ENCODE assay signal across 11 cellular contexts in genomic region chr22:50396751-50397370, GRCh38. TPM values are rescaled to one million over a fixed set of nuclear protein-coding genes. Genes with fewer than 3 reads are reported as not detected.
DNase-seq lines count a peak whose midpoint lies in the region; ATAC-seq and TF ChIP-seq lines count a peak whose summit lies in the region.
"Had no signal": no experiment of that assay in that cellular context is flagged by ENCODE, and none has a peak within 500 bp of the region (broad histone marks: within the 10 kb centered on the region; RNA-seq: fewer than 3 reads in every experiment).

No MANE protein-coding gene starts in this region.

- intact Hi-C loops in PC-3 (cut with micrococcal nuclease) (no loop called here), OCI-LY7 (cut with micrococcal nuclease; ENCODE audit: unreplicated experiment) (no loop called here), aorta (cut with DNase I) (no loop called here)

- TF ChIP-seq CTCF in SK-N-SH (IDR thresholded peaks at IDR 0.05) (no peak), PC-3 (conservative IDR thresholded peaks at IDR 0.05; ENCODE audit: low read depth, low read length) (no peak), endothelial cell (IDR thresholded peaks at IDR 0.05; ENCODE audit: unreplicated experiment) (no peak), progenitor cell of endocrine pancreas (IDR thresholded peaks at IDR 0.05; ENCODE audit: unreplicated experiment) (no peak), gastroesophageal sphincter (IDR thresholded peaks at IDR 0.05) (no peak), OCI-LY7 (conservative IDR thresholded peaks at IDR 0.05; ENCODE audit: low read length) (no peak)

- CTCF ChIA-PET in SK-N-SH (lab: Yijun Ruan, JAX) (interaction anchor here (1.5 kb wide), 1 partner anchor 10 kb away, joined by 3 read pairs; no protein-coding TSS in a partner anchor), PC-3 (lab: Charles Lee) (no interaction called here), OCI-LY7 (lab: Charles Lee; ENCODE audit: unreplicated experiment) (no interaction called here)

- H3K9me3 Mint-ChIP-seq in endothelial cell (ENCODE audit: unreplicated experiment): no peaks in the 10 kb centered on the region
- no peaks in the 10 kb centered on the region for H3K9me3 Mint-ChIP-seq in progenitor cell of endocrine pancreas (ENCODE audit: low read depth)

- DNase-seq in SK-N-SH (no peak), PC-3 (peak; percentile 11), endothelial cell (ENCODE audit: low spot score) (no peak), progenitor cell of endocrine pancreas (ENCODE audit: low spot score, unreplicated experiment) (no peak), OCI-LY7 (ENCODE audit: low spot score) (no peak), aorta (no peak)
- DNase-seq: NCI-H524, tibial artery had no signal

- no peak overlapping the region for H3K4me3 ChIP-seq in SK-N-SH (ENCODE audit: low read depth in 2 of 2, low read length in 1 of 2)
- no peak overlapping the region for H3K4me3 ChIP-seq in PC-3 (ENCODE audit: low read length)
- H3K4me3 ChIP-seq in gastroesophageal sphincter: no peak overlapping the region
- H3K4me3 ChIP-seq in OCI-LY7 (ENCODE audit: low read depth, low read length, poor library complexity, severe bottlenecking): no peak overlapping the region
- no peak overlapping the region for H3K4me3 ChIP-seq in aorta (ENCODE audit: low read length in 2 of 2)
- H3K4me3 ChIP-seq: prostate gland, tibial artery had no signal

- peaks cover 7% of the 10 kb centered on the region for H3K36me3 Mint-ChIP-seq in endothelial cell (ENCODE audit: low read depth, unreplicated experiment)
- peaks cover 35% of the 10 kb centered on the region for H3K36me3 Mint-ChIP-seq in progenitor cell of endocrine pancreas (ENCODE audit: insufficient read depth)

- H3K27me3 ChIP-seq in SK-N-SH (ENCODE audit: insufficient read depth) (no peaks in the 10 kb centered on the region), PC-3 (ENCODE audit: low read length) (no peaks in the 10 kb centered on the region), gastroesophageal sphincter (no peaks in the 10 kb centered on the region), aorta (ENCODE audit: control insufficient read depth in 1 of 2, insufficient read depth in 2 of 2, low read length in 1 of 2) (no peaks in the 10 kb centered on the region)
- H3K27me3 ChIP-seq: tibial artery had no signal

- POLR2A ChIA-PET in SK-N-SH (lab: Yijun Ruan, JAX): no interaction called here
- POLR2A ChIA-PET in PC-3 (lab: Charles Lee; ENCODE audit: unreplicated experiment): no interaction called here
- POLR2A ChIA-PET in OCI-LY7 (lab: Charles Lee): interaction anchor here (0.7 kb wide), 1 partner anchor 128 kb away, joined by 4 read pairs; no protein-coding TSS in a partner anchor

- TF ChIP-seq EP300 in SK-N-SH (IDR thresholded peaks at IDR 0.05; ENCODE audit: borderline replicate concordance in 1 of 2, low read depth in 1 of 2, low read length in 1 of 2): no peak
- no peak for TF ChIP-seq EP300 in gastroesophageal sphincter (IDR thresholded peaks at IDR 0.05)

- H3K9ac ChIP-seq in SK-N-SH (no peak overlapping the region), PC-3 (ENCODE audit: low read length) (no peak overlapping the region)

- 58% methylated on average over 6 of the region's 6 CpGs for WGBS in SK-N-SH (ENCODE audit: low lambda C conversion rate)
- 29 to 48% methylated on average over 3 to 5 of the region's 6 CpGs for WGBS in gastroesophageal sphincter (ENCODE audit: low coverage in 1 of 2), 2 donors
- WGBS in aorta, 2 donors: 52 to 60% methylated on average over 6 of the region's 6 CpGs

- H3K27ac Mint-ChIP-seq in endothelial cell (ENCODE audit: unreplicated experiment) (peak overlapping the region; percentile 93), progenitor cell of endocrine pancreas (peak overlapping the region; percentile 33)

- TF ChIP-seq POLR2A in gastroesophageal sphincter (IDR thresholded peaks at IDR 0.05): no peak

- H4K20me1 ChIP-seq in SK-N-SH (ENCODE audit: insufficient read depth) (peaks cover 12% of the 10 kb centered on the region), PC-3 (ENCODE audit: low read length) (no peaks in the 10 kb centered on the region), OCI-LY7 (ENCODE audit: insufficient read depth, low read length) (no peaks in the 10 kb centered on the region)

- H3F3A ChIP-seq in SK-N-SH (replicated peaks; ENCODE audit: insufficient read depth): peaks cover 9% of the 10 kb centered on the region
- H3F3A ChIP-seq in PC-3 (ENCODE audit: low read length, unreplicated experiment): no peaks in the 10 kb centered on the region

- H3K9me3 ChIP-seq in SK-N-SH (no peaks in the 10 kb centered on the region), PC-3 (ENCODE audit: low read length) (no peaks in the 10 kb centered on the region), gastroesophageal sphincter (no peaks in the 10 kb centered on the region), OCI-LY7 (ENCODE audit: low read length) (no peaks in the 10 kb centered on the region), aorta (ENCODE audit: control insufficient read depth, low read length) (no peaks in the 10 kb centered on the region)
- H3K9me3 ChIP-seq: prostate gland, tibial artery had no signal

- H3K27me3 Mint-ChIP-seq in endothelial cell (ENCODE audit: unreplicated experiment) (peaks cover 12% of the 10 kb centered on the region), progenitor cell of endocrine pancreas (no peaks in the 10 kb centered on the region)

- H2AFZ ChIP-seq in SK-N-SH (ENCODE audit: low read depth) (no peak overlapping the region), PC-3 (ENCODE audit: low read length) (no peak overlapping the region), OCI-LY7 (ENCODE audit: low read length) (no peak overlapping the region)

- H3K79me2 ChIP-seq in SK-N-SH (ENCODE audit: insufficient read depth) (peaks cover 7% of the 10 kb centered on the region; the same call in 1 of the 2 replicates), PC-3 (ENCODE audit: low read length) (no peaks in the 10 kb centered on the region), OCI-LY7 (ENCODE audit: insufficient read depth, low read depth, low read length) (no peaks in the 10 kb centered on the region; the same call in 1 of the 2 replicates)

- peak overlapping the region in 1 of 2 experiments; percentile 24; a peak in 1 of 4 replicates for H3K27ac ChIP-seq in SK-N-SH (ENCODE audit: low read depth in 2 of 2, low read length in 1 of 2)
- H3K27ac ChIP-seq in PC-3 (ENCODE audit: low read length): no peak overlapping the region
- no peak overlapping the region for H3K27ac ChIP-seq in gastroesophageal sphincter
- H3K27ac ChIP-seq in OCI-LY7 (ENCODE audit: low read depth, low read length, poor library complexity, severe bottlenecking): no peak overlapping the region
- no peak overlapping the region for H3K27ac ChIP-seq in aorta (ENCODE audit: low read depth in 1 of 2, low read length in 2 of 2)
- H3K27ac ChIP-seq: prostate gland, tibial artery had no signal

- no peaks in the 10 kb centered on the region for H3K9me2 ChIP-seq in SK-N-SH
- no peaks in the 10 kb centered on the region for H3K9me2 ChIP-seq in PC-3 (replicated peaks; ENCODE audit: low read length)
- H3K9me2 ChIP-seq in OCI-LY7 (ENCODE audit: insufficient read depth, low read length): no peaks in the 10 kb centered on the region

- peaks cover 42% of the 10 kb centered on the region for H3K4me1 Mint-ChIP-seq in endothelial cell (ENCODE audit: unreplicated experiment)
- H3K4me1 Mint-ChIP-seq in progenitor cell of endocrine pancreas (ENCODE audit: low read depth): peaks cover 34% of the 10 kb centered on the region

- peak overlapping the region; percentile 63 for H3K4me3 Mint-ChIP-seq in endothelial cell (ENCODE audit: unreplicated experiment)
- H3K4me3 Mint-ChIP-seq in progenitor cell of endocrine pancreas (ENCODE audit: low read depth): peak overlapping the region; percentile 52

- TF ChIP-seq RAD21 in SK-N-SH (IDR thresholded peaks at IDR 0.05; ENCODE audit: low read length): no peak

- H3K4me2 ChIP-seq in SK-N-SH (0 out of 2 replicates have a peak overlapping the region, but pooled peaks have one; percentile 4), PC-3 (ENCODE audit: low read length) (no peak overlapping the region), OCI-LY7 (ENCODE audit: low read length) (no peak overlapping the region)

- BruUV-seq in PC-3 (replicated peaks; lab: Mats Ljungman, UMichigan): TSS peak; percentile 12
- no TSS peak for BruUV-seq in OCI-LY7 (replicated peaks; lab: Mats Ljungman, UMichigan)

- ATAC-seq in SK-N-SH treated with all-trans-retinoic acid at 6 μM for 48 hours (no peak), PC-3 (peak; percentile 43; the same call in 1 of the 2 replicates), gastroesophageal sphincter (no peak), aorta (ENCODE audit: low FRiP score) (no peak)

- H3K4me1 ChIP-seq in SK-N-SH (ENCODE audit: control insufficient read depth in 1 of 2, insufficient read depth in 2 of 2, low read depth in 1 of 2, low read length in 1 of 2) (peaks cover 8 to 9% of the 10 kb centered on the region in 2 experiments; a peak in 2 of 4 replicates), PC-3 (ENCODE audit: insufficient read depth, low read length) (peaks cover 5% of the 10 kb centered on the region; the same call in 1 of the 2 replicates), gastroesophageal sphincter (peaks cover 0 to 31% (median 6%) of the 10 kb centered on the region in 3 donors), OCI-LY7 (ENCODE audit: insufficient read depth, low read length, poor library complexity, severe bottlenecking) (no peaks in the 10 kb centered on the region), aorta (ENCODE audit: control insufficient read depth in 1 of 2, insufficient read depth in 2 of 2, low read length in 2 of 2) (no peaks in the 10 kb centered on the region)
- H3K4me1 ChIP-seq: prostate gland, tibial artery had no signal

- H3K36me3 ChIP-seq in SK-N-SH (replicated peaks in 1 of 2; ENCODE audit: control insufficient read depth in 1 of 2, insufficient read depth in 2 of 2, low read length in 1 of 2): peaks cover 0 to 6% of the 10 kb centered on the region in 2 experiments
- H3K36me3 ChIP-seq in PC-3 (ENCODE audit: low read depth, low read length): peaks cover 3% of the 10 kb centered on the region
- H3K36me3 ChIP-seq in gastroesophageal sphincter: peaks cover 0 to 43% of the 10 kb centered on the region in 2 donors
- H3K36me3 ChIP-seq in OCI-LY7 (ENCODE audit: insufficient read depth, low read length): peaks cover 70% of the 10 kb centered on the region
- peaks cover 0 to 2% of the 10 kb centered on the region in 2 donors for H3K36me3 ChIP-seq in aorta (ENCODE audit: control insufficient read depth in 1 of 2, insufficient read depth in 2 of 2, low read length in 1 of 2)
- H3K36me3 ChIP-seq: prostate gland had no signal

RNA-seq across cellular contexts. Expression of gene PPP6R2, which starts 53.7 kb away (rescaled TPM):
- 45.1 and 45.7 TPM in 2 replicates for polyA plus RNA-seq in SK-N-SH (2012; rRNA removed)
- polyA plus RNA-seq in SK-N-SH (2012; cell fraction: cytosol; rRNA removed): 19.7 and 29.4 TPM in 2 replicates
- 132 and 167 TPM in 2 replicates for polyA plus RNA-seq in SK-N-SH (2012; cell fraction: nucleus; rRNA removed)
- total RNA-seq in PC-3 (2014; rRNA removed): 46.2 and 54.0 TPM in 2 replicates
- 50.9 TPM for total RNA-seq in endothelial cell (ENCODE audit: unreplicated experiment)
- 85.7 and 87.9 TPM in 2 replicates for total RNA-seq in progenitor cell of endocrine pancreas
- 10 to 100 TPM; 52.2 to 73.5 (median 64.2) TPM for total RNA-seq in gastroesophageal sphincter
- total RNA-seq in OCI-LY7 (2014; rRNA removed; shearing (Covaris generic)): 55.0 and 64.5 TPM in 2 replicates
- total RNA-seq in OCI-LY7 (2022): 62.3 and 65.8 TPM in 2 replicates
- total RNA-seq in aorta: 10 to 100 TPM; 45.2 to 46.7 TPM
- polyA plus RNA-seq in aorta: 10 to 100 TPM; 14.1 to 62.5 TPM
